Comparison of ENCODE assay signal across 1 cellular context in the genomic region with DNA sequence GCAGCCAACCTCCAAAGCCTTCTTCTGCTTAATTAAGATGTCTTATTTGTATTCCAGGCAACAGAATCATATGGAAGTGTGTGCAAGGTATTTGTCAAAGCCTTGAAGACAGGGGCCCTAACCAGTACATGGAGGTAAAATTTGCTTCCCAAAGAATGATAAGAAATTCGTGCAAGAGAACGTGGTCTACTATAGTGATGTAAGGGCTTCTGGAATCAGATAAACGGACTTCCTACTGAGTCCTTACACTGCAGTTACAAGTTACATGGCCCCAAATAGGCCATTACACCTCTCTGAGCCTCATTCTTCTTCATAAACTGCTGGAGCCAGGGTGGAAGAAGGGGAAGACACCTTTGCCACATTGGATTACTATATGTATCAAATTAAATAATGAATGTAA.
TF ChIP-seq lines count a peak whose summit lies in the region.

No MANE protein-coding gene starts in this region.

TF ChIP-seq in K562, 482 proteins besides CTCF, POLR2A, EP300 and RAD21 (continued from another document):
- TF ChIP-seq, protein P1, sequence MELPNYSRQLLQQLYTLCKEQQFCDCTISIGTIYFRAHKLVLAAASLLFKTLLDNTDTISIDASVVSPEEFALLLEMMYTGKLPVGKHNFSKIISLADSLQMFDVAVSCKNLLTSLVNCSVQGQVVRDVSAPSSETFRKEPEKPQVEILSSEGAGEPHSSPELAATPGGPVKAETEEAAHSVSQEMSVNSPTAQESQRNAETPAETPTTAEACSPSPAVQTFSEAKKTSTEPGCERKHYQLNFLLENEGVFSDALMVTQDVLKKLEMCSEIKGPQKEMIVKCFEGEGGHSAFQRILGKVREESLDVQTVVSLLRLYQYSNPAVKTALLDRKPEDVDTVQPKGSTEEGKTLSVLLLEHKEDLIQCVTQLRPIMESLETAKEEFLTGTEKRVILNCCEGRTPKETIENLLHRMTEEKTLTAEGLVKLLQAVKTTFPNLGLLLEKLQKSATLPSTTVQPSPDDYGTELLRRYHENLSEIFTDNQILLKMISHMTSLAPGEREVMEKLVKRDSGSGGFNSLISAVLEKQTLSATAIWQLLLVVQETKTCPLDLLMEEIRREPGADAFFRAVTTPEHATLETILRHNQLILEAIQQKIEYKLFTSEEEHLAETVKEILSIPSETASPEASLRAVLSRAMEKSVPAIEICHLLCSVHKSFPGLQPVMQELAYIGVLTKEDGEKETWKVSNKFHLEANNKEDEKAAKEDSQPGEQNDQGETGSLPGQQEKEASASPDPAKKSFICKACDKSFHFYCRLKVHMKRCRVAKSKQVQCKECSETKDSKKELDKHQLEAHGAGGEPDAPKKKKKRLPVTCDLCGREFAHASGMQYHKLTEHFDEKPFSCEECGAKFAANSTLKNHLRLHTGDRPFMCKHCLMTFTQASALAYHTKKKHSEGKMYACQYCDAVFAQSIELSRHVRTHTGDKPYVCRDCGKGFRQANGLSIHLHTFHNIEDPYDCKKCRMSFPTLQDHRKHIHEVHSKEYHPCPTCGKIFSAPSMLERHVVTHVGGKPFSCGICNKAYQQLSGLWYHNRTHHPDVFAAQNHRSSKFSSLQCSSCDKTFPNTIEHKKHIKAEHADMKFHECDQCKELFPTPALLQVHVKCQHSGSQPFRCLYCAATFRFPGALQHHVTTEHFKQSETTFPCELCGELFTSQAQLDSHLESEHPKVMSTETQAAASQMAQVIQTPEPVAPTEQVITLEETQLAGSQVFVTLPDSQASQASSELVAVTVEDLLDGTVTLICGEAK (IDR thresholded peaks at IDR 0.05), result no peak
- TF ChIP-seq, protein P1 (CRISPR knock-in tag; IDR thresholded peaks at IDR 0.05), result no peak
- TF ChIP-seq, protein P2, sequence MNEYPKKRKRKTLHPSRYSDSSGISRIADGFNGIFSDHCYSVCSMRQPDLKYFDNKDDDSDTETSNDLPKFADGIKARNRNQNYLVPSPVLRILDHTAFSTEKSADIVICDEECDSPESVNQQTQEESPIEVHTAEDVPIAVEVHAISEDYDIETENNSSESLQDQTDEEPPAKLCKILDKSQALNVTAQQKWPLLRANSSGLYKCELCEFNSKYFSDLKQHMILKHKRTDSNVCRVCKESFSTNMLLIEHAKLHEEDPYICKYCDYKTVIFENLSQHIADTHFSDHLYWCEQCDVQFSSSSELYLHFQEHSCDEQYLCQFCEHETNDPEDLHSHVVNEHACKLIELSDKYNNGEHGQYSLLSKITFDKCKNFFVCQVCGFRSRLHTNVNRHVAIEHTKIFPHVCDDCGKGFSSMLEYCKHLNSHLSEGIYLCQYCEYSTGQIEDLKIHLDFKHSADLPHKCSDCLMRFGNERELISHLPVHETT (CRISPR knock-in tag; conservative IDR thresholded peaks at IDR 0.05 in 1 of 2, IDR thresholded peaks at IDR 0.05 in 1 of 2), result peak in 1 of 2 experiments; percentile 58; a peak in 1 of 4 replicates
- TF ChIP-seq NCOA6 (IDR thresholded peaks at IDR 0.05), result no peak
- TF ChIP-seq, protein P3, sequence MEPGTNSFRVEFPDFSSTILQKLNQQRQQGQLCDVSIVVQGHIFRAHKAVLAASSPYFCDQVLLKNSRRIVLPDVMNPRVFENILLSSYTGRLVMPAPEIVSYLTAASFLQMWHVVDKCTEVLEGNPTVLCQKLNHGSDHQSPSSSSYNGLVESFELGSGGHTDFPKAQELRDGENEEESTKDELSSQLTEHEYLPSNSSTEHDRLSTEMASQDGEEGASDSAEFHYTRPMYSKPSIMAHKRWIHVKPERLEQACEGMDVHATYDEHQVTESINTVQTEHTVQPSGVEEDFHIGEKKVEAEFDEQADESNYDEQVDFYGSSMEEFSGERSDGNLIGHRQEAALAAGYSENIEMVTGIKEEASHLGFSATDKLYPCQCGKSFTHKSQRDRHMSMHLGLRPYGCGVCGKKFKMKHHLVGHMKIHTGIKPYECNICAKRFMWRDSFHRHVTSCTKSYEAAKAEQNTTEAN (CRISPR knock-in tag; IDR thresholded peaks at IDR 0.05), result no peak
- TF ChIP-seq, protein P4, sequence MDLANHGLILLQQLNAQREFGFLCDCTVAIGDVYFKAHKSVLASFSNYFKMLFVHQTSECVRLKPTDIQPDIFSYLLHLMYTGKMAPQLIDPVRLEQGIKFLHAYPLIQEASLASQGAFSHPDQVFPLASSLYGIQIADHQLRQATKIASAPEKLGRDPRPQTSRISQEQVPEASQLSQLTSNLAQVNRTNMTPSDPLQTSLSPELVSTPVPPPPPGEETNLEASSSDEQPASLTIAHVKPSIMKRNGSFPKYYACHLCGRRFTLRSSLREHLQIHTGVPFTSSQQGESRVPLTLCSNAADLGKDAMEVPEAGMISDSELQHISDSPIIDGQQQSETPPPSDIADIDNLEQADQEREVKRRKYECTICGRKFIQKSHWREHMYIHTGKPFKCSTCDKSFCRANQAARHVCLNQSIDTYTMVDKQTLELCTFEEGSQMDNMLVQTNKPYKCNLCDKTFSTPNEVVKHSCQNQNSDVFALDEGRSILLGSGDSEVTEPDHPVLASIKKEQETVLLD (IDR thresholded peaks at IDR 0.05), result no peak
- TF ChIP-seq MYC (IDR thresholded peaks at IDR 0.05; ENCODE audit: low read depth, low read length), result peak; percentile 65; the same call in 1 of the 2 replicates
- no peak for TF ChIP-seq MYC (CRISPR knock-in tag; IDR thresholded peaks at IDR 0.05; ENCODE audit: borderline replicate concordance, low read depth)
- TF ChIP-seq ZNF644 (tag; IDR thresholded peaks at IDR 0.05; ENCODE audit: low read depth), result peak; percentile 37; the same call in 1 of the 2 replicates
- TF ChIP-seq, protein P5, sequence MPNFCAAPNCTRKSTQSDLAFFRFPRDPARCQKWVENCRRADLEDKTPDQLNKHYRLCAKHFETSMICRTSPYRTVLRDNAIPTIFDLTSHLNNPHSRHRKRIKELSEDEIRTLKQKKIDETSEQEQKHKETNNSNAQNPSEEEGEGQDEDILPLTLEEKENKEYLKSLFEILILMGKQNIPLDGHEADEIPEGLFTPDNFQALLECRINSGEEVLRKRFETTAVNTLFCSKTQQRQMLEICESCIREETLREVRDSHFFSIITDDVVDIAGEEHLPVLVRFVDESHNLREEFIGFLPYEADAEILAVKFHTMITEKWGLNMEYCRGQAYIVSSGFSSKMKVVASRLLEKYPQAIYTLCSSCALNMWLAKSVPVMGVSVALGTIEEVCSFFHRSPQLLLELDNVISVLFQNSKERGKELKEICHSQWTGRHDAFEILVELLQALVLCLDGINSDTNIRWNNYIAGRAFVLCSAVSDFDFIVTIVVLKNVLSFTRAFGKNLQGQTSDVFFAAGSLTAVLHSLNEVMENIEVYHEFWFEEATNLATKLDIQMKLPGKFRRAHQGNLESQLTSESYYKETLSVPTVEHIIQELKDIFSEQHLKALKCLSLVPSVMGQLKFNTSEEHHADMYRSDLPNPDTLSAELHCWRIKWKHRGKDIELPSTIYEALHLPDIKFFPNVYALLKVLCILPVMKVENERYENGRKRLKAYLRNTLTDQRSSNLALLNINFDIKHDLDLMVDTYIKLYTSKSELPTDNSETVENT (CRISPR knock-in tag; IDR thresholded peaks at IDR 0.05), result no peak
- TF ChIP-seq ARNT (IDR thresholded peaks at IDR 0.05), result no peak
- no peak for TF ChIP-seq KDM2B (CRISPR knock-in tag; IDR thresholded peaks at IDR 0.05)
- peak; percentile 36; the same call in 1 of the 2 replicates for TF ChIP-seq DPF2 (IDR thresholded peaks at IDR 0.05)
- TF ChIP-seq TGIF2 (CRISPR knock-in tag; IDR thresholded peaks at IDR 0.05), result no peak
- TF ChIP-seq, protein P6, sequence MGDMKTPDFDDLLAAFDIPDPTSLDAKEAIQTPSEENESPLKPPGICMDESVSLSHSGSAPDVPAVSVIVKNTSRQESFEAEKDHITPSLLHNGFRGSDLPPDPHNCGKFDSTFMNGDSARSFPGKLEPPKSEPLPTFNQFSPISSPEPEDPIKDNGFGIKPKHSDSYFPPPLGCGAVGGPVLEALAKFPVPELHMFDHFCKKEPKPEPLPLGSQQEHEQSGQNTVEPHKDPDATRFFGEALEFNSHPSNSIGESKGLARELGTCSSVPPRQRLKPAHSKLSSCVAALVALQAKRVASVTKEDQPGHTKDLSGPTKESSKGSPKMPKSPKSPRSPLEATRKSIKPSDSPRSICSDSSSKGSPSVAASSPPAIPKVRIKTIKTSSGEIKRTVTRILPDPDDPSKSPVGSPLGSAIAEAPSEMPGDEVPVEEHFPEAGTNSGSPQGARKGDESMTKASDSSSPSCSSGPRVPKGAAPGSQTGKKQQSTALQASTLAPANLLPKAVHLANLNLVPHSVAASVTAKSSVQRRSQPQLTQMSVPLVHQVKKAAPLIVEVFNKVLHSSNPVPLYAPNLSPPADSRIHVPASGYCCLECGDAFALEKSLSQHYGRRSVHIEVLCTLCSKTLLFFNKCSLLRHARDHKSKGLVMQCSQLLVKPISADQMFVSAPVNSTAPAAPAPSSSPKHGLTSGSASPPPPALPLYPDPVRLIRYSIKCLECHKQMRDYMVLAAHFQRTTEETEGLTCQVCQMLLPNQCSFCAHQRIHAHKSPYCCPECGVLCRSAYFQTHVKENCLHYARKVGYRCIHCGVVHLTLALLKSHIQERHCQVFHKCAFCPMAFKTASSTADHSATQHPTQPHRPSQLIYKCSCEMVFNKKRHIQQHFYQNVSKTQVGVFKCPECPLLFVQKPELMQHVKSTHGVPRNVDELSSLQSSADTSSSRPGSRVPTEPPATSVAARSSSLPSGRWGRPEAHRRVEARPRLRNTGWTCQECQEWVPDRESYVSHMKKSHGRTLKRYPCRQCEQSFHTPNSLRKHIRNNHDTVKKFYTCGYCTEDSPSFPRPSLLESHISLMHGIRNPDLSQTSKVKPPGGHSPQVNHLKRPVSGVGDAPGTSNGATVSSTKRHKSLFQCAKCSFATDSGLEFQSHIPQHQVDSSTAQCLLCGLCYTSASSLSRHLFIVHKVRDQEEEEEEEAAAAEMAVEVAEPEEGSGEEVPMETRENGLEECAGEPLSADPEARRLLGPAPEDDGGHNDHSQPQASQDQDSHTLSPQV (IDR thresholded peaks at IDR 0.05), result peak; percentile 74; the same call in 1 of the 2 replicates
- TF ChIP-seq, protein P7, sequence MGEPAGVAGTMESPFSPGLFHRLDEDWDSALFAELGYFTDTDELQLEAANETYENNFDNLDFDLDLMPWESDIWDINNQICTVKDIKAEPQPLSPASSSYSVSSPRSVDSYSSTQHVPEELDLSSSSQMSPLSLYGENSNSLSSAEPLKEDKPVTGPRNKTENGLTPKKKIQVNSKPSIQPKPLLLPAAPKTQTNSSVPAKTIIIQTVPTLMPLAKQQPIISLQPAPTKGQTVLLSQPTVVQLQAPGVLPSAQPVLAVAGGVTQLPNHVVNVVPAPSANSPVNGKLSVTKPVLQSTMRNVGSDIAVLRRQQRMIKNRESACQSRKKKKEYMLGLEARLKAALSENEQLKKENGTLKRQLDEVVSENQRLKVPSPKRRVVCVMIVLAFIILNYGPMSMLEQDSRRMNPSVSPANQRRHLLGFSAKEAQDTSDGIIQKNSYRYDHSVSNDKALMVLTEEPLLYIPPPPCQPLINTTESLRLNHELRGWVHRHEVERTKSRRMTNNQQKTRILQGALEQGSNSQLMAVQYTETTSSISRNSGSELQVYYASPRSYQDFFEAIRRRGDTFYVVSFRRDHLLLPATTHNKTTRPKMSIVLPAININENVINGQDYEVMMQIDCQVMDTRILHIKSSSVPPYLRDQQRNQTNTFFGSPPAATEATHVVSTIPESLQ (CRISPR knock-in tag; IDR thresholded peaks at IDR 0.05), result no peak
- no peak for TF ChIP-seq SOX6 (IDR thresholded peaks at IDR 0.05)
- TF ChIP-seq EP400 (IDR thresholded peaks at IDR 0.05), result peak; percentile 32; the same call in 1 of the 2 replicates
- TF ChIP-seq KLF1 (tag; IDR thresholded peaks at IDR 0.05), result no peak
- no peak for TF ChIP-seq KDM5B (IDR thresholded peaks at IDR 0.05; ENCODE audit: insufficient replicate concordance, low read depth, low read length)
